Comparison of ENCODE assay signal across 8 cellular contexts in genomic region chr10:96830511-96831199, GRCh38. TPM values are rescaled to one million over a fixed set of nuclear protein-coding genes. Genes with fewer than 3 reads are reported as not detected.
DNase-seq lines count a peak whose midpoint lies in the region; ATAC-seq and TF ChIP-seq lines count a peak whose summit lies in the region.

No MANE protein-coding gene starts in this region.

- H3K4me3 ChIP-seq in heart left ventricle, result peak overlapping the region in 3 of 12 donors; percentile 88 to 98 (median 89)
- H3K4me3 ChIP-seq in lower lobe of right lung, result no peak overlapping the region

- H3K4me1 ChIP-seq in heart left ventricle, result peaks cover 0 to 38% (median 25%) of the 10 kb centered on the region in 12 donors
- peaks cover 32% of the 10 kb centered on the region for H3K4me1 ChIP-seq in lower lobe of right lung

- intact Hi-C loops in heart left ventricle (cut with DNase I), result loop anchor here in 9 of 10 donors (2.0 to 10.0 kb wide), 14 partner anchors 66 to 462 kb away; partner anchors contain the start of genes TM9SF3 (in 4 of the 9) and ARHGAP19 (in 1 of the 9)
- intact Hi-C loops in Right ventricle myocardium superior (cut with DNase I), result loop anchor here (5.0 to 10.0 kb wide), 2 partner anchors 66 to 453 kb away; no protein-coding TSS in a partner anchor
- intact Hi-C loops in lower lobe of right lung (cut with DNase I), result no loop called here

- peak overlapping the region; percentile 90 for H3K4me3 Mint-ChIP-seq in WTC11

- TF ChIP-seq CTCF in heart left ventricle (IDR thresholded peaks at IDR 0.05) (peak; percentile 65 to 83 (median 80)), WTC11 (IDR thresholded peaks at IDR 0.05) (peak; percentile 72), lower lobe of right lung (IDR thresholded peaks at IDR 0.05) (peak; percentile 83)

- ATAC-seq in heart left ventricle, result no peak
- ATAC-seq in Right ventricle myocardium superior (ENCODE audit: poor library complexity), result no peak
- ATAC-seq in WTC11, result peak; percentile 10; the same call in 1 of the 2 replicates
- peak in 1 of 2 donors; percentile 50 for ATAC-seq in lower lobe of right lung
- no peak for ATAC-seq in HG02642 (IDR thresholded peaks at IDR 0.05; ENCODE audit: poor library complexity, unreplicated experiment)

- H3K27ac ChIP-seq in heart left ventricle (peak overlapping the region in 10 of 12 donors; percentile 48 to 99 (median 96)), lower lobe of right lung (no peak overlapping the region)

- DNase-seq in heart left ventricle (peak in 2 of 5 donors; percentile 40 to 58), Right ventricle myocardium superior (no peak), NCI-H1694 (lab: John Stamatoyannopoulos, UW) (peak; percentile 9), WTC11 (ENCODE audit: low spot score) (peak; percentile 73), lower lobe of right lung (no peak)
- peak; percentile 78 for DNase-seq in central memory CD4-positive, alpha-beta T cell
- peak; percentile 31 for DNase-seq in stimulated activated CD8-positive, alpha-beta memory T cell treated with anti-CD3 and anti-CD28 coated beads, Interleukin-12 subunit alpha, Interleukin-12 subunit beta, amount 100 ng/mL, for 24 hours (ENCODE audit: extremely low read depth)

- CTCF ChIA-PET in WTC11 (lab: Charles Lee), result interaction anchor here (1.6 kb wide), 1 partner anchor 188 kb away, joined by 9 read pairs; no protein-coding TSS in a partner anchor

- no peaks in the 10 kb centered on the region for H3K9me3 Mint-ChIP-seq in WTC11

- H3K27me3 Mint-ChIP-seq in WTC11 (ENCODE audit: low read depth), result peaks cover 15% of the 10 kb centered on the region

- H3K36me3 ChIP-seq in heart left ventricle (no peaks in the 10 kb centered on the region), lower lobe of right lung (no peaks in the 10 kb centered on the region)

- peaks cover 2% of the 10 kb centered on the region; the same call in 1 of the 2 replicates for H3K36me3 Mint-ChIP-seq in WTC11

- peaks cover 29% of the 10 kb centered on the region for H3K4me1 Mint-ChIP-seq in WTC11

- no peak for TF ChIP-seq POLR2A in heart left ventricle (IDR thresholded peaks at IDR 0.05)

- H3K27me3 ChIP-seq in heart left ventricle (no peaks in the 10 kb centered on the region), lower lobe of right lung (ENCODE audit: low read depth) (no peaks in the 10 kb centered on the region)

- peak overlapping the region; percentile 83 for H3K27ac Mint-ChIP-seq in WTC11

- H3K9me3 ChIP-seq in heart left ventricle (no peaks in the 10 kb centered on the region), lower lobe of right lung (no peaks in the 10 kb centered on the region)

- 53 to 56% (median 54%) methylated on average over 17 of the region's 17 CpGs for WGBS in heart left ventricle, 4 donors

- POLR2A ChIA-PET in WTC11 (lab: Charles Lee), result no interaction called here

TF ChIP-seq in WTC11, 78 proteins besides CTCF, POLR2A, EP300 and RAD21:
- TF ChIP-seq ZBTB21 (CRISPR knock-in tag; IDR thresholded peaks at IDR 0.05; ENCODE audit: borderline replicate concordance) (no peak), STAT6 (CRISPR knock-in tag; conservative IDR thresholded peaks at IDR 0.05; ENCODE audit: low read depth) (no peak), USF1 (CRISPR knock-in tag; IDR thresholded peaks at IDR 0.05) (no peak), IRF2 (CRISPR knock-in tag; IDR thresholded peaks at IDR 0.05; ENCODE audit: borderline replicate concordance, low read depth) (no peak), FOXJ3 (CRISPR knock-in tag; IDR thresholded peaks at IDR 0.05; ENCODE audit: borderline replicate concordance) (no peak), E2F5 (CRISPR knock-in tag; IDR thresholded peaks at IDR 0.05) (no peak), ZNF263 (CRISPR knock-in tag; IDR thresholded peaks at IDR 0.05; ENCODE audit: low read depth) (no peak)

RNA-seq across cellular contexts. Expression of gene LCOR, which starts 1.4 kb away (rescaled TPM):
- total RNA-seq in heart left ventricle (10 to 100 TPM in 8 of 9 donors, 1 to 10 TPM in 1; 9.6 to 31.4 (median 21.2) TPM), Right ventricle myocardium superior (16.9 TPM), WTC11 (2021) (23.9 to 28.1 TPM (median 24.2 TPM) in 3 replicates), lower lobe of right lung (34.7 TPM)
- polyA plus RNA-seq in heart left ventricle, result 1 to 10 TPM; 4.3 to 4.7 TPM

Comparison
In these comparisons a context has a peak if more than half of its experiments do, and no peak if none do; other contexts are left out.
1. DNase-seq: peak in NCI-H1694 (single experiment), WTC11 (single experiment), central memory CD4-positive, alpha-beta T cell (single experiment) and stimulated activated CD8-positive, alpha-beta memory T cell treated with anti-CD3 and anti-CD28 coated beads, Interleukin-12 subunit alpha, Interleukin-12 subunit beta, amount 100 ng/mL, for 24 hours (single experiment); none in Right ventricle myocardium superior (single experiment) and lower lobe of right lung (single experiment).
2. Peak in every context shown above with its lines, with median percentiles within 50 percentile points of each other: CTCF ChIP-seq.